In genomic region chr6:86142326-86142725, GRCh38 we compare ENCODE assay signal across 34 cellular contexts.
"Had no signal": no experiment of that assay in that cellular context is flagged by ENCODE, and none has a peak within 500 bp of the region (broad histone marks: within the 10 kb centered on the region; RNA-seq: fewer than 3 reads in every experiment).

No MANE protein-coding gene starts in this region.

- H3K9me3 ChIP-seq: MG63 had no signal

- H3K27me3 ChIP-seq: MG63 had no signal

- H3K27ac ChIP-seq: KMS-11 had no signal

- H3K4me3 ChIP-seq: MG63 had no signal

- H3K4me2 ChIP-seq: KMS-11 had no signal

- DNase-seq: Karpas-422, Kasumi-1, KG1, MG63, MM.1S, MV-4-11, NCI-H1048, NCI-H1092, NCI-H1092 treated with DMSO at 0.1 percent for 48 hours, NCI-H1105, NCI-H1105 treated with DMSO at 0.1 percent for 48 hours, NCI-H1417, NCI-H1417 treated with DMSO at 0.1 percent for 48 hours, NCI-H1436, NCI-H1436 treated with DMSO at 0.1 percent for 48 hours, NCI-H146, NCI-H1694, NCI-H1694 treated with DMSO at 0.1 percent for 48 hours, NCI-H187, NCI-H187 treated with DMSO at 0.1 percent for 48 hours, NCI-H1930, NCI-H2029, NCI-H2029 treated with DMSO at 0.1 percent for 48 hours, NCI-H2081, NCI-H2081 treated with DMSO at 0.1 percent for 48 hours, NCI-H2107, NCI-H2171, NCI-H2227 treated with DMSO at 0.1 percent for 48 hours, NCI-H226, NCI-H446, NCI-H446 treated with DMSO at 0.1 percent for 48 hours, NCI-H510A, NCI-H510A treated with DMSO at 0.1 percent for 48 hours had no signal

- H3K36me3 ChIP-seq: MG63 had no signal

- H3K9ac ChIP-seq: KMS-11 had no signal
